In genomic region chr13:113455384-113455783, GRCh38 we compare ENCODE assay signal across 1 cellular context.
TF ChIP-seq lines count a peak whose summit lies in the region.

No MANE protein-coding gene starts in this region.

TF ChIP-seq in WTC11, 78 proteins besides CTCF, POLR2A, EP300 and RAD21 (continued from another document):
- TF ChIP-seq USF2 (CRISPR knock-in tag; IDR thresholded peaks at IDR 0.05) (no peak), PRRX2 (CRISPR knock-in tag; IDR thresholded peaks at IDR 0.05) (no peak), ZNF317 (CRISPR knock-in tag; IDR thresholded peaks at IDR 0.05; ENCODE audit: borderline replicate concordance, low read depth) (no peak), CDX4 (CRISPR knock-in tag; IDR thresholded peaks at IDR 0.05; ENCODE audit: borderline replicate concordance) (no peak)
